25 cellular contexts compared by ENCODE assay signal in the genomic region with DNA sequence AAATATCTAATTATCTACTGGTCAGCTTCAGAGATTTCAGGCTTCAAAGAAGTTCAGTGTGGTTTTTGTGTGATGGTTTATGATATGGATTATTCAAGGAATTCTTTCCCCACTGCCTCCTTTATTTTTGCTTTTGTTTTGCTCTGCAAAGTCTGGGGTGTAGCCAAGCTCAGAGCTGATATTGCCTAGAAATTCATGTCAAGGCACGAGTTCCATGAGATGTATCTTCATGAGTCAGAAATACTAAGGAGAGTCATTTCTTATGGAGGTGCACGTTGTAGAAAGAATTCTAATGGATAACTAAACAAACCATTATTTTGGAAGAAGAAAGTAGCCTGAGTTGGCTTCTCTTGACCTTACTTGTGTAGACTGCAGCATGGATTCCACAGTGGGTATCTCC.
"Had no signal": no experiment of that assay in that cellular context is flagged by ENCODE, and none has a peak within 500 bp of the region (broad histone marks: within the 10 kb centered on the region; RNA-seq: fewer than 3 reads in every experiment).

No MANE protein-coding gene starts in this region.

- DNase-seq: activated CD4-positive, alpha-beta T cell treated with anti-CD3 and anti-CD28 coated beads for 48 hours; activated CD4-positive, alpha-beta T cell treated with anti-CD3 and anti-CD28 coated beads, Interleukin-2, amount 50 U/mL, for 4 hours; activated CD4-positive, CD25-positive, alpha-beta regulatory T cell treated with anti-CD3 and anti-CD28 coated beads, Interleukin-2, amount 50 U/mL, for 72 hours; activated CD8-positive, alpha-beta memory T cell treated with anti-CD3 and anti-CD28 coated beads, Interleukin-2, amount 50 U/mL, for 48 hours; activated CD8-positive, alpha-beta T cell treated with anti-CD3 and anti-CD28 coated beads, Interleukin-2, amount 10 ng/mL, durations not matched to agents 7 days and 5 days; activated effector memory CD4-positive, alpha-beta T cell treated with Interleukin-2 at 50 U/mL for 16 hours; activated naive CD4-positive, alpha-beta T cell; activated T-cell treated with anti-CD3 and anti-CD28 coated beads, Interleukin-2, amount 50 U/mL, for 1 hour; amniotic stem cell; cerebellar nuclear complex; KG1; NCI-H1092; NCI-H1417; NCI-H1930; NCI-H2171 treated with DMSO at 0.1 percent for 48 hours; NCI-H345; NCI-H510A; NCI-H526 treated with DMSO at 0.1 percent for 48 hours; NCI-H82; Peyer's patch; SHP77 treated with DMSO at 0.1 percent for 48 hours had no signal

- H3K4me3 Mint-ChIP-seq: activated CD8-positive, alpha-beta T cell treated with anti-CD3 and anti-CD28 coated beads, Interleukin-2, amount 10 ng/mL, durations not matched to agents 7 days and 5 days; activated naive CD4-positive, alpha-beta T cell treated with anti-CD3 and anti-CD28 coated beads, Interleukin-2, amount 50 U/mL, for 24 hours; activated T-helper 1 cell treated with anti-CD3 and anti-CD28 coated beads, Interleukin-12 subunit alpha, Interleukin-12 subunit beta, Interleukin-2, Interleukin-4 antibody, amounts not matched to agents 30 ng/mL and 10 ng/mL and 1 ng/mL, durations not matched to agents 14 hours and 24 hours and 36 hours; brain; T-helper 1 cell treated with Interleukin-12 subunit alpha and Interleukin-12 subunit beta and Interleukin-4 antibody, amounts not matched to agents 30 μg/mL and 1 μg/mL, for 36 hours had no signal

- H3K27ac Mint-ChIP-seq: activated CD8-positive, alpha-beta T cell treated with anti-CD3 and anti-CD28 coated beads, Interleukin-2, amount 10 ng/mL, durations not matched to agents 7 days and 5 days; activated naive CD4-positive, alpha-beta T cell treated with anti-CD3 and anti-CD28 coated beads, Interleukin-2, amount 50 U/mL, for 24 hours; activated T-helper 1 cell treated with anti-CD3 and anti-CD28 coated beads, Interleukin-12 subunit alpha, Interleukin-12 subunit beta, Interleukin-2, Interleukin-4 antibody, amounts not matched to agents 30 ng/mL and 10 ng/mL and 1 ng/mL, durations not matched to agents 14 hours and 24 hours and 36 hours; brain; T-helper 1 cell treated with Interleukin-12 subunit alpha and Interleukin-12 subunit beta and Interleukin-4 antibody, amounts not matched to agents 30 μg/mL and 1 μg/mL, for 36 hours had no signal

- H3K36me3 ChIP-seq: Peyer's patch had no signal

- H3K27me3 ChIP-seq: Peyer's patch had no signal

- H3K27ac ChIP-seq: Peyer's patch had no signal

- H3K4me3 ChIP-seq: Peyer's patch had no signal

- H3K4me1 ChIP-seq: Peyer's patch had no signal

- H3K4me1 Mint-ChIP-seq: activated naive CD4-positive, alpha-beta T cell treated with anti-CD3 and anti-CD28 coated beads, Interleukin-2, amount 50 U/mL, for 24 hours; brain had no signal

- H3K36me3 Mint-ChIP-seq: activated naive CD4-positive, alpha-beta T cell treated with anti-CD3 and anti-CD28 coated beads, Interleukin-2, amount 50 U/mL, for 24 hours; brain had no signal
